In genomic region chr5:10201223-10201868, GRCh38 we compare ENCODE assay signal across 11 cellular contexts. TPM values are rescaled to one million over a fixed set of nuclear protein-coding genes. Genes with fewer than 3 reads are reported as not detected.
A peak's percentile ranks its signal among the peaks of the same experiment; 100 is the strongest.
DNase-seq lines count a peak whose midpoint lies in the region; ATAC-seq and TF ChIP-seq lines count a peak whose summit lies in the region.
"Had no signal": no experiment of that assay in that cellular context is flagged by ENCODE, and none has a peak within 500 bp of the region (broad histone marks: within the 10 kb centered on the region; RNA-seq: fewer than 3 reads in every experiment).

No MANE protein-coding gene starts in this region.

- ATAC-seq in lower lobe of right lung: no peak
- ATAC-seq in body of pancreas: no peak
- ATAC-seq: Right ventricle myocardium inferior had no signal

- BruUV-seq in mammary epithelial cell (replicated peaks; lab: Mats Ljungman, UMichigan): no TSS peak

- intact Hi-C loops in lower lobe of right lung (cut with DNase I): no loop called here
- intact Hi-C loops in body of pancreas (cut with DNase I): no loop called here
- intact Hi-C loops in mammary epithelial cell (cut with micrococcal nuclease): no loop called here

- dilution Hi-C loops in mammary epithelial cell (cut with HindIII; ENCODE audit: low sequenced_read_pairs): no loop called here

- in situ Hi-C loops in astrocyte of the cerebellum (cut with HindIII; ENCODE audit: low sequenced_read_pairs): no loop called here
- in situ Hi-C loops in mammary epithelial cell (cut with MboI; ENCODE audit: low sequenced_read_pairs in 2 of 2): no loop called here

- H3K79me2 ChIP-seq in mammary epithelial cell (ENCODE audit: insufficient read depth, low read length): no peaks in the 10 kb centered on the region

- no peak for TF ChIP-seq POLR2A in body of pancreas (IDR thresholded peaks at IDR 0.05)

- TF ChIP-seq CTCF in astrocyte of the cerebellum (IDR thresholded peaks at IDR 0.05; ENCODE audit: low read depth, low read length, missing control alignments) (peak; percentile 11), lower lobe of right lung (IDR thresholded peaks at IDR 0.05) (peak; percentile 33), body of pancreas (IDR thresholded peaks at IDR 0.05) (no peak), mammary epithelial cell (conservative IDR thresholded peaks at IDR 0.05 in 1 of 2, IDR thresholded peaks at IDR 0.05 in 1 of 2; ENCODE audit: extremely low read depth in 1 of 2, insufficient read depth in 1 of 2, low read depth in 1 of 2, low read length in 2 of 2) (peak in 1 of 2 donors; percentile 30)

- H3K27ac ChIP-seq in lower lobe of right lung (no peak overlapping the region), body of pancreas (no peak overlapping the region), mammary epithelial cell (ENCODE audit: insufficient read depth, low read depth, low read length) (no peak overlapping the region)

- no peaks in the 10 kb centered on the region for H4K20me1 ChIP-seq in mammary epithelial cell (ENCODE audit: insufficient read depth, low read length)

- H3K9ac ChIP-seq in mammary epithelial cell (ENCODE audit: insufficient read depth, low read length): no peak overlapping the region

- H3K9me3 ChIP-seq in lower lobe of right lung (peaks cover 12% of the 10 kb centered on the region), MG63 (peaks cover 32% of the 10 kb centered on the region), body of pancreas (no peaks in the 10 kb centered on the region), mammary epithelial cell (replicated peaks; ENCODE audit: insufficient read depth, low read length) (peaks cover 4% of the 10 kb centered on the region)

- no peak overlapping the region for H3K4me3 ChIP-seq in astrocyte of the cerebellum (ENCODE audit: low read depth, low read length)
- no peak overlapping the region for H3K4me3 ChIP-seq in lower lobe of right lung
- H3K4me3 ChIP-seq in MG63: no peak overlapping the region
- H3K4me3 ChIP-seq in body of pancreas: no peak overlapping the region
- no peak overlapping the region for H3K4me3 ChIP-seq in mammary epithelial cell (replicated peaks in 1 of 3; ENCODE audit: insufficient read depth in 1 of 3, low read depth in 2 of 3, low read length in 3 of 3)

- H2AFZ ChIP-seq in mammary epithelial cell (ENCODE audit: low read depth, low read length): no peak overlapping the region

- H3K27me3 ChIP-seq in lower lobe of right lung (ENCODE audit: low read depth) (no peaks in the 10 kb centered on the region), MG63 (no peaks in the 10 kb centered on the region), body of pancreas (no peaks in the 10 kb centered on the region), mammary epithelial cell (ENCODE audit: insufficient read depth, low read length) (no peaks in the 10 kb centered on the region)

- H3K36me3 ChIP-seq in lower lobe of right lung: no peaks in the 10 kb centered on the region
- no peaks in the 10 kb centered on the region for H3K36me3 ChIP-seq in MG63
- no peaks in the 10 kb centered on the region for H3K36me3 ChIP-seq in body of pancreas (replicated peaks in 1 of 2; ENCODE audit: insufficient read depth in 1 of 2, low read depth in 2 of 2)
- H3K36me3 ChIP-seq in mammary epithelial cell (ENCODE audit: insufficient read depth, low read length): no peaks in the 10 kb centered on the region

- CTCF ChIA-PET in mammary epithelial cell (lab: Charles Lee; ENCODE audit: low non-redundant PET): no interaction called here

- H3K4me1 ChIP-seq in lower lobe of right lung (no peaks in the 10 kb centered on the region), body of pancreas (no peaks in the 10 kb centered on the region), mammary epithelial cell (ENCODE audit: insufficient read depth, low read length) (no peaks in the 10 kb centered on the region)

- 54 to 55% methylated on average over 4 of the region's 4 CpGs for WGBS in body of pancreas, 2 donors
- 78% methylated on average over 4 of the region's 4 CpGs for WGBS in mammary epithelial cell (ENCODE audit: low coverage, missing lambda C conversion rate)

- H3K4me2 ChIP-seq in mammary epithelial cell (ENCODE audit: insufficient read depth, low read depth, low read length): no peak overlapping the region

- DNase-seq in EH (ENCODE audit: low read depth): peak; percentile 19
- DNase-seq in Kasumi-1 (lab: John Stamatoyannopoulos, UW): peak; percentile 11 to 12
- no peak for DNase-seq in astrocyte of the cerebellum (ENCODE audit: low read depth)
- no peak for DNase-seq in lower lobe of right lung
- no peak for DNase-seq in MG63
- no peak for DNase-seq in body of pancreas
- no peak for DNase-seq in NCI-H187 (lab: John Stamatoyannopoulos, UW)
- DNase-seq in mammary epithelial cell: no peak
- DNase-seq: activated CD8-positive, alpha-beta memory T cell treated with anti-CD3 and anti-CD28 coated beads, Interleukin-2, amount 50 U/mL, for 48 hours; trophoblast cell had no signal

RNA-seq across cellular contexts. Expression of gene ATPSCKMT, which starts 48.3 kb away (rescaled TPM):
- total RNA-seq in lower lobe of right lung (13.1 TPM), body of pancreas (10 to 100 TPM in 1 of 2 donors, 1 to 10 TPM in 1; 4.6 to 13.2 TPM), mammary epithelial cell (10 to 100 TPM; 15.7 to 19.2 TPM)
- 29.8 and 44.9 TPM in 2 replicates for total RNA-seq in MG63 (2014; rRNA removed; shearing (Covaris generic); ENCODE audit: low replicate concordance)
- 17.7 TPM for polyA plus RNA-seq in mammary epithelial cell
- polyA minus RNA-seq in mammary epithelial cell: 16.3 TPM

RNA-seq across cellular contexts. Expression of gene CCT5, which starts 48.7 kb away (rescaled TPM):
- total RNA-seq in lower lobe of right lung (116 TPM), body of pancreas (10 to 100 TPM; 45.4 to 76.1 TPM), mammary epithelial cell (100 to 1,000 TPM; 270 to 303 TPM)
- total RNA-seq in MG63 (2014; rRNA removed; shearing (Covaris generic); ENCODE audit: low replicate concordance): 976 and 1,634 TPM in 2 replicates
- 542 TPM for polyA plus RNA-seq in mammary epithelial cell
- 413 TPM for polyA minus RNA-seq in mammary epithelial cell

Comparison
In these comparisons a context has a peak if more than half of its experiments do, and no peak if none do; other contexts are left out.
1. DNase-seq: peak in EH (single experiment) and Kasumi-1 (2 of 2); none in astrocyte of the cerebellum (single experiment), lower lobe of right lung (single experiment), MG63 (single experiment), body of pancreas (0 of 4), NCI-H187 (0 of 2) and mammary epithelial cell (single experiment).
2. CTCF ChIP-seq: peak in astrocyte of the cerebellum (single experiment) and lower lobe of right lung (single experiment); none in body of pancreas (0 of 7).